In the genomic region with DNA sequence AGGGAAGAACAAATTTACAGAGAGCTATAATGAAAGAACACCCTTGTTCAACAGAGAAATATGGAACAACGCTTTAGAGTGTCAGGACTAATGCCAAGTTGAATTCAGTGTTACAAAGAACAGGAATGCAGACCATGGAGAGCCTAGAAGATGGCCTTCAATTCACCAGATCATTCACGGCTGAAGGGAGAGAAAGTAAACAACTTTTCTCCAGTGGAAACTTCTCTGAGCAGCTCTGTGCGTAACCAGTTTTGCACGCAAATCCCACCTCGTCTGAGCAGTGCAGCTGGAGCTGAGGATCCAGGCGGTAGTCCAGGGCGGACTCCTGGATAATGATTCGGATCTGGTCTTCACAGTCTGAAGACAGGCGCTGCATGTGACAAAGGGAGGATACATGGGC, we compare ENCODE assay signal across 23 cellular contexts. TPM values are rescaled to one million over a fixed set of nuclear protein-coding genes. Genes with fewer than 3 reads are reported as not detected.
DNase-seq lines count a peak whose midpoint lies in the region; ATAC-seq, FAIRE-seq and TF ChIP-seq lines count a peak whose summit lies in the region.
"Had no signal": no experiment of that assay in that cellular context is flagged by ENCODE, and none has a peak within 500 bp of the region (broad histone marks: within the 10 kb centered on the region; RNA-seq: fewer than 3 reads in every experiment).

No MANE protein-coding gene starts in this region.

- H4K20me1 ChIP-seq in keratinocyte (ENCODE audit: control insufficient read depth, extremely low read depth, insufficient read depth, low read length), result no peaks in the 10 kb centered on the region

- H3K27me3 ChIP-seq in RWPE2 (ENCODE audit: insufficient read depth, poor library complexity, severe bottlenecking) (no peaks in the 10 kb centered on the region), keratinocyte (ENCODE audit: control insufficient read depth, extremely low read depth, insufficient read depth, low read length) (no peaks in the 10 kb centered on the region), stomach smooth muscle (ENCODE audit: control insufficient read depth in 1 of 2, insufficient read depth in 2 of 2, low read length in 2 of 2) (no peaks in the 10 kb centered on the region), right cardiac atrium (ENCODE audit: control insufficient read depth, insufficient read depth) (no peaks in the 10 kb centered on the region)
- H3K27me3 ChIP-seq: suprapubic skin had no signal

- H3K27me3 Mint-ChIP-seq in brain, result peaks cover 3% of the 10 kb centered on the region

- peaks cover 5% of the 10 kb centered on the region for H3K9me1 ChIP-seq in keratinocyte (ENCODE audit: control insufficient read depth, extremely low read depth, insufficient read depth, low read length)

- ATAC-seq in RWPE2 (ENCODE audit: low read depth), result no peak
- ATAC-seq in HG02870 (IDR thresholded peaks at IDR 0.05; ENCODE audit: unreplicated experiment), result no peak
- no peak for ATAC-seq in right cardiac atrium
- ATAC-seq: SK-N-SH treated with all-trans-retinoic acid at 6 μM for 48 hours had no signal

- no peak overlapping the region for H2AFZ ChIP-seq in keratinocyte (ENCODE audit: control insufficient read depth, low read length)

- H3K4me1 ChIP-seq in RWPE2 (ENCODE audit: insufficient read depth, poor library complexity, severe bottlenecking), result peaks cover 17% of the 10 kb centered on the region
- peaks cover 17% of the 10 kb centered on the region for H3K4me1 ChIP-seq in keratinocyte (ENCODE audit: control insufficient read depth, extremely low read depth, insufficient read depth, low read length)
- no peaks in the 10 kb centered on the region for H3K4me1 ChIP-seq in stomach smooth muscle (ENCODE audit: control insufficient read depth, insufficient read depth, low read length)
- H3K4me1 ChIP-seq in right cardiac atrium (ENCODE audit: control insufficient read depth, insufficient read depth, low read length), result no peaks in the 10 kb centered on the region
- H3K4me1 ChIP-seq: prostate gland, suprapubic skin had no signal

- H3K9ac ChIP-seq in keratinocyte (ENCODE audit: control insufficient read depth, extremely low read depth, insufficient read depth, low read length) (peak overlapping the region; percentile 2), stomach smooth muscle (ENCODE audit: low read length in 2 of 2) (no peak overlapping the region)

- H3K79me2 ChIP-seq in keratinocyte (ENCODE audit: control insufficient read depth, insufficient read depth, low read length), result no peaks in the 10 kb centered on the region

- H3K36me3 ChIP-seq in RWPE2 (ENCODE audit: low read depth) (peaks cover 77% of the 10 kb centered on the region), keratinocyte (ENCODE audit: control insufficient read depth in 2 of 2, extremely low read depth in 1 of 2, insufficient read depth in 2 of 2, low read length in 2 of 2) (peaks cover 18 to 20% of the 10 kb centered on the region in 2 experiments), stomach smooth muscle (ENCODE audit: control insufficient read depth in 2 of 2, insufficient read depth in 2 of 2, low read length in 2 of 2) (peaks cover 22 to 58% of the 10 kb centered on the region in 2 donors)

- H3K4me2 ChIP-seq in keratinocyte (ENCODE audit: control insufficient read depth, extremely low read depth, insufficient read depth, low read depth, low read length), result peak overlapping the region; percentile 22

- DNase-seq in RWPE2 (ENCODE audit: low spot score) (no peak), keratinocyte (ENCODE audit: low read depth, low spot score) (no peak), NCI-H1417 treated with DMSO at 0.1 percent for 48 hours (lab: John Stamatoyannopoulos, UW) (no peak), right cardiac atrium (no peak)
- DNase-seq: activated CD4-positive, alpha-beta T cell treated with anti-CD3 and anti-CD28 coated beads, Interleukin-2, amount 50 U/mL, for 1 hour; Karpas-422; kidney; NCI-H1694 treated with DMSO at 0.1 percent for 48 hours; NCI-H526 treated with DMSO at 0.1 percent for 48 hours; RPMI8226 had no signal

- dilution Hi-C loops in keratinocyte (cut with MboI; ENCODE audit: extremely low pct_ligation_motif_present, low sequenced_read_pairs), result no loop called here

- H3K4me3 ChIP-seq in RWPE2 (ENCODE audit: severe bottlenecking) (no peak overlapping the region), keratinocyte (ENCODE audit: control insufficient read depth in 2 of 3, extremely low read depth in 1 of 3, insufficient read depth in 2 of 3, low read depth in 1 of 3, low read length in 3 of 3) (no peak overlapping the region), stomach smooth muscle (ENCODE audit: low read length in 2 of 2) (no peak overlapping the region), right cardiac atrium (ENCODE audit: low read length) (no peak overlapping the region)
- H3K4me3 ChIP-seq: HAP-1, prostate gland, skin epidermis, suprapubic skin had no signal

- TF ChIP-seq CTCF in RWPE2 (IDR thresholded peaks at IDR 0.05; ENCODE audit: poor library complexity, severe bottlenecking) (no peak), brain (conservative IDR thresholded peaks at IDR 0.05) (no peak), keratinocyte (optimal IDR thresholded peaks at IDR 0.05 in 1 of 3, IDR thresholded peaks at IDR 0.05 in 1 of 3, conservative IDR thresholded peaks at IDR 0.05 in 1 of 3; ENCODE audit: extremely low read depth in 1 of 3, insufficient read depth in 2 of 3, low read length in 3 of 3) (no peak)

- no peaks in the 10 kb centered on the region for H3K4me1 Mint-ChIP-seq in brain
- H3K4me1 Mint-ChIP-seq: CD14-positive monocyte had no signal

- no peak for FAIRE-seq in keratinocyte (lab: Jason Lieb, UNC)
- FAIRE-seq: bronchial epithelial cell, endometrium, kidney had no signal

- WGBS in right cardiac atrium, result 91% methylated on average over 9 of the region's 9 CpGs

- peaks cover 83% of the 10 kb centered on the region for H3K36me3 Mint-ChIP-seq in brain

- intact Hi-C loops in right cardiac atrium (cut with DNase I), result no loop called here

- H3K27ac Mint-ChIP-seq in brain, result peak overlapping the region in 3 of 5 experiments; percentile 17 to 59 (median 34)
- H3K27ac Mint-ChIP-seq: T-helper 2 cell treated with Interferon-gamma antibody and Interleukin-4, amounts not matched to agents 5 μg/mL and 100 μg/mL, for 36 hours had no signal

- H3K4me3 Mint-ChIP-seq in brain, result no peak overlapping the region
- H3K4me3 Mint-ChIP-seq: CD14-positive monocyte; T-helper 2 cell treated with Interferon-gamma antibody and Interleukin-4, amounts not matched to agents 5 μg/mL and 100 μg/mL, for 36 hours had no signal

- H3K9me3 ChIP-seq in RWPE2 (ENCODE audit: severe bottlenecking), result no peaks in the 10 kb centered on the region
- no peaks in the 10 kb centered on the region for H3K9me3 ChIP-seq in keratinocyte (ENCODE audit: control insufficient read depth, low read depth, low read length)
- no peaks in the 10 kb centered on the region for H3K9me3 ChIP-seq in stomach smooth muscle (ENCODE audit: control insufficient read depth in 2 of 2, low read length in 2 of 2)
- no peaks in the 10 kb centered on the region for H3K9me3 ChIP-seq in right cardiac atrium (ENCODE audit: control insufficient read depth, low read length)
- H3K9me3 ChIP-seq: HAP-1, prostate gland, suprapubic skin had no signal

- peak overlapping the region; percentile 74 for H3K27ac ChIP-seq in RWPE2 (ENCODE audit: poor library complexity, severe bottlenecking)
- peak overlapping the region; percentile 58 for H3K27ac ChIP-seq in keratinocyte (ENCODE audit: control insufficient read depth, insufficient read depth, low read length)
- H3K27ac ChIP-seq in stomach smooth muscle (ENCODE audit: low read length), result peak overlapping the region; percentile 31
- H3K27ac ChIP-seq in right cardiac atrium (ENCODE audit: low read length), result no peak overlapping the region
- H3K27ac ChIP-seq: prostate gland, suprapubic skin, VCaP had no signal

- no peaks in the 10 kb centered on the region for H3K9me3 Mint-ChIP-seq in brain
- H3K9me3 Mint-ChIP-seq: CD14-positive monocyte; T-helper 2 cell treated with Interferon-gamma antibody and Interleukin-4, amounts not matched to agents 5 μg/mL and 100 μg/mL, for 36 hours had no signal

RNA-seq across cellular contexts. Expression of a gene that starts 40.5 kb away (rescaled TPM):
- polyA plus RNA-seq in brain (ENCODE audit: insufficient read depth, low read depth, low replicate concordance) (4.3 TPM), keratinocyte (0.05 to 0.90 TPM (median 0.46 TPM) in 3 replicates), right cardiac atrium (0.11 TPM)
- not detected for polyA plus RNA-seq in keratinocyte (2011; ENCODE audit: low read depth)
- polyA plus RNA-seq in keratinocyte (2011; cell fraction: cytosol; rRNA removed), result 0.19 TPM in 1 of 2 replicates, not detected in the other
- 2.4 and 3.8 TPM in 2 replicates for polyA plus RNA-seq in keratinocyte (2011; cell fraction: nucleus; rRNA removed)
- 0.42 and 1.2 TPM in 2 replicates for polyA plus RNA-seq in keratinocyte (2012; ENCODE audit: low replicate concordance)
- 0.59 to 0.74 TPM in 2 of 3 replicates, not detected in the other for polyA minus RNA-seq in keratinocyte
- polyA minus RNA-seq in keratinocyte (2011; cell fraction: cytosol; rRNA and poly(A)+ RNA removed), result not detected
- polyA minus RNA-seq in keratinocyte (2011; cell fraction: nucleus; rRNA and poly(A)+ RNA removed), result 2.4 TPM in 1 of 2 replicates, not detected in the other
- under 1 TPM in 2 of 4 donors, not detected in 2; 0.24 to 0.31 TPM for total RNA-seq in right cardiac atrium
- polyA plus RNA-seq: CD14-positive monocyte had no signal
